In the genomic region with DNA sequence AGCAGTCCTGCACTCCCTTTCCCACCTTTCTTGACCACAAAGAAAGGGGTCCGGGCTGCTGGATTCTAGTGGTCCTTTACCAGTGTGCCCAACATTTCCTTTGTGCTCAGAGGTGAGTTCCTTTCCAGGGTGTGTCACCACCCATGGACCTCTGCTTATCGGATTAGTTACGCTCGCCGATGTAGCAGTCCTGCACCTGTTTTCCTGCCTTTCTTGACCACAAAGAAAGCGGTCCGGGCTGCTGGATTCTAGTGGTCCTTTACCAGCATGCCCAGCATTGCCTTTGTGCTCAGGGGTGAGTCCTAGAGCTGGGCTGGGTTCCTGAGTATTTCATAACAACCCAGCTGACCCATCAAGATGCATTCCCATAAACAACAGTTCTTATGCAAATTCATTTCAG, we compare ENCODE assay signal across 10 cellular contexts. TPM values are rescaled to one million over a fixed set of nuclear protein-coding genes. Genes with fewer than 3 reads are reported as not detected.
"Had no signal": no experiment of that assay in that cellular context is flagged by ENCODE, and none has a peak within 500 bp of the region (broad histone marks: within the 10 kb centered on the region; RNA-seq: fewer than 3 reads in every experiment).

No MANE protein-coding gene starts in this region.

RNA-seq across cellular contexts. Expression of a gene that starts 30.7 kb away (rescaled TPM):
- total RNA-seq: activated B cell treated with CpG ODN at 0.5 μM for 24 hours; activated CD4-positive, alpha-beta memory T cell treated with anti-CD3 and anti-CD28 coated beads for 36 hours; activated CD4-positive, alpha-beta memory T cell treated with anti-CD3 and anti-CD28 coated beads, Interleukin-2, amount 10 ng/mL, durations not matched to agents 7 days and 5 days; activated CD4-positive, alpha-beta T cell treated with anti-CD3 and anti-CD28 coated beads for 36 hours; activated CD4-positive, alpha-beta T cell treated with anti-CD3 and anti-CD28 coated beads, Interleukin-2, amount 10 ng/mL, durations not matched to agents 7 days and 5 days; activated CD8-positive, alpha-beta memory T cell treated with anti-CD3 and anti-CD28 coated beads for 36 hours; activated CD8-positive, alpha-beta T cell treated with anti-CD3 and anti-CD28 coated beads for 36 hours; activated CD8-positive, alpha-beta T cell treated with anti-CD3 and anti-CD28 coated beads, Interleukin-2, amount 10 ng/mL, durations not matched to agents 7 days and 5 days; T-helper 1 cell treated with Interleukin-12 subunit alpha and Interleukin-12 subunit beta and Interleukin-4 antibody, amounts not matched to agents 30 ng/mL and 1 ng/mL, for 36 hours; T-helper 2 cell treated with Interferon-gamma antibody and Interleukin-4, amounts not matched to agents 100 ng/mL and 5 ng/mL, for 36 hours had no signal
